Comparison of ENCODE assay signal across 24 cellular contexts in genomic region chr6:31386977-31387376, GRCh38. TPM values are rescaled to one million over a fixed set of nuclear protein-coding genes. Genes with fewer than 3 reads are reported as not detected.
DNase-seq lines count a peak whose midpoint lies in the region; ATAC-seq, FAIRE-seq and TF ChIP-seq lines count a peak whose summit lies in the region.
"Had no signal": no experiment of that assay in that cellular context is flagged by ENCODE, and none has a peak within 500 bp of the region (broad histone marks: within the 10 kb centered on the region; RNA-seq: fewer than 3 reads in every experiment).

No MANE protein-coding gene starts in this region.

- H4K20me1 ChIP-seq in GM12878 (ENCODE audit: control insufficient read depth, insufficient read depth): no peaks in the 10 kb centered on the region

- H3K4me2 ChIP-seq in GM12878 (ENCODE audit: control insufficient read depth, insufficient read depth): no peak overlapping the region
- H3K4me2 ChIP-seq: SK-N-SH had no signal

- FAIRE-seq in GM12878 (lab: Jason Lieb, UNC): no peak
- FAIRE-seq: A204.1, GM12892 had no signal

- RAD21 ChIA-PET in GM12878 (lab: Charles Lee; ENCODE audit: unreplicated experiment): interaction anchor here (1.0 kb wide), 1 partner anchor 192 kb away, joined by 3 read pairs; no protein-coding TSS in a partner anchor

- peak overlapping the region; percentile 51 for H3K4me3 Mint-ChIP-seq in nephron progenitor cell
- H3K4me3 Mint-ChIP-seq: CD4-positive, alpha-beta T cell had no signal

- POLR2A ChIA-PET in GM12878 (lab: Charles Lee): interaction anchor here (1.1 kb wide), 1 partner anchor 154 kb away, joined by 4 read pairs; no protein-coding TSS in a partner anchor

- CTCF ChIA-PET in GM12878 (lab: Yijun Ruan, JAX): interaction anchor here (1.0 to 1.5 kb wide), 3 partner anchors 24 to 258 kb away, joined by 3 read pairs; no protein-coding TSS in a partner anchor

- no peaks in the 10 kb centered on the region for H3K9me3 ChIP-seq in GM12878 (replicated peaks; ENCODE audit: control insufficient read depth, insufficient read depth, low read length)
- H3K9me3 ChIP-seq: Caco-2, HAP-1, SK-N-SH had no signal

- peak overlapping the region; percentile 82 for H3K27ac Mint-ChIP-seq in nephron progenitor cell
- H3K27ac Mint-ChIP-seq: CD4-positive, alpha-beta T cell had no signal

- WGBS in GM12878 (ENCODE audit: insufficient coverage, insufficient replicate concordance, low lambda C conversion rate, missing lambda C conversion rate): 40% methylated on average over 1 of the region's 1 CpG

- SMC1A ChIA-PET in GM12878 (lab: Charles Lee; ENCODE audit: uncharacterized antibody, unreplicated experiment): no interaction called here

- intact Hi-C loops in GM12878 (cut with micrococcal nuclease; ENCODE audit: unreplicated experiment): no loop called here

- no peak overlapping the region for H2AFZ ChIP-seq in GM12878 (ENCODE audit: control insufficient read depth, low read depth, low read length)

- H3K36me3 Mint-ChIP-seq in nephron progenitor cell (ENCODE audit: low read depth): no peaks in the 10 kb centered on the region

- H3K9me3 Mint-ChIP-seq in nephron progenitor cell: no peaks in the 10 kb centered on the region
- H3K9me3 Mint-ChIP-seq: CD4-positive, alpha-beta T cell had no signal

- H3K4me1 ChIP-seq in GM12878 (ENCODE audit: control insufficient read depth, insufficient read depth, low read length): no peaks in the 10 kb centered on the region
- H3K4me1 ChIP-seq: Caco-2, HAP-1 had no signal

- TF ChIP-seq POLR2A in GM12878 (IDR thresholded peaks at IDR 0.05; ENCODE audit: low read depth, low read length) (no peak), GM18505 (IDR thresholded peaks at IDR 0.05; ENCODE audit: borderline replicate concordance, extremely low read depth, insufficient read depth, insufficient read length) (no peak)

- peak; percentile 3 for DNase-seq in DMS53 treated with DMSO at 0.1 percent for 48 hours (lab: John Stamatoyannopoulos, UW; ENCODE audit: unreplicated experiment)
- DNase-seq in GM12878 (ENCODE audit: low read depth, low spot score): no peak
- DNase-seq in islet precursor cell: peak; percentile 70
- DNase-seq in nephron progenitor cell: peak; percentile 49
- DNase-seq in ACHN: no peak
- DNase-seq in activated CD8-positive, alpha-beta memory T cell treated with anti-CD3 and anti-CD28 coated beads, Interleukin-2, amount 50 U/mL, for 4 hours: no peak
- DNase-seq in mucosa of gallbladder (ENCODE audit: low spot score): no peak
- DNase-seq: CD4-positive, alpha-beta T cell; EL; KG1; MV-4-11; NCI-H1417; NCI-H187; NCI-H226; NCI-H524; NCI-H82; OCI-M1; SHP77 treated with DMSO at 0.1 percent for 48 hours; SK-N-SH had no signal

- no peak overlapping the region for H3K4me3 ChIP-seq in GM12878
- H3K4me3 ChIP-seq: HAP-1 had no signal

- no peaks in the 10 kb centered on the region for H3K79me2 ChIP-seq in GM12878 (ENCODE audit: control insufficient read depth, insufficient read depth, low read length)

- H3K4me1 Mint-ChIP-seq in nephron progenitor cell: peaks cover 32% of the 10 kb centered on the region

- H3K9ac ChIP-seq in GM12878 (ENCODE audit: control insufficient read depth, insufficient read depth, low read length): no peak overlapping the region
- H3K9ac ChIP-seq: SK-N-SH had no signal

- peaks cover 15% of the 10 kb centered on the region for H3K27me3 Mint-ChIP-seq in nephron progenitor cell (ENCODE audit: low read depth, poor library complexity)
- H3K27me3 Mint-ChIP-seq: CD4-positive, alpha-beta T cell had no signal

- TF ChIP-seq RAD21 in GM12878 (IDR thresholded peaks at IDR 0.05; ENCODE audit: insufficient read depth, low read depth, low read length): no peak

- BruUV-seq in GM12878 (replicated peaks; lab: Mats Ljungman, UMichigan): no TSS peak

- TF ChIP-seq EP300 in GM12878 (IDR thresholded peaks at IDR 0.05; ENCODE audit: borderline replicate concordance in 1 of 2, control insufficient read depth in 1 of 2, low read depth in 2 of 2, low read length in 2 of 2): no peak

- TF ChIP-seq CTCF in GM12878 (IDR thresholded peaks at IDR 0.05 in 2 of 3, conservative IDR thresholded peaks at IDR 0.05 in 1 of 3; ENCODE audit: control insufficient read depth in 2 of 3, extremely low read depth in 1 of 3, insufficient read depth in 1 of 3, low read depth in 3 of 3, low read length in 3 of 3) (no peak), nephron progenitor cell (IDR thresholded peaks at IDR 0.05) (no peak)

- no peaks in the 10 kb centered on the region for H3K27me3 ChIP-seq in GM12878 (replicated peaks in 1 of 2; ENCODE audit: control insufficient read depth in 2 of 2, insufficient read depth in 2 of 2, low read length in 1 of 2)

- no peaks in the 10 kb centered on the region for H3K36me3 ChIP-seq in GM12878 (ENCODE audit: control insufficient read depth in 2 of 2, insufficient read depth in 2 of 2, low read length in 1 of 2)
- H3K36me3 ChIP-seq: HAP-1 had no signal

- H3K27ac ChIP-seq in GM12878 (ENCODE audit: control insufficient read depth, insufficient read depth): no peak overlapping the region

- in situ Hi-C loops in GM12878 (cut with MboI) (no loop called here), ACHN (cut with HindIII; ENCODE audit: low pct_ligation_motif_present, low pct_unique_long_range_greater_than_20kb, low sequenced_read_pairs) (no loop called here)

- ATAC-seq in GM12878 (no peak), GM18505 (IDR thresholded peaks at IDR 0.05; ENCODE audit: unreplicated experiment) (no peak)

TF ChIP-seq in GM12878, 131 proteins besides CTCF, POLR2A, EP300 and RAD21 (continues in another document):
- TF ChIP-seq EED (IDR thresholded peaks at IDR 0.05; ENCODE audit: low read depth) (no peak), TAF1 (IDR thresholded peaks at IDR 0.05; ENCODE audit: borderline replicate concordance, low read depth, low read length) (no peak)

RNA-seq across cellular contexts. Expression of gene MICA, which starts 16.4 kb away (rescaled TPM):
- total RNA-seq in GM12878 (2013; cell fraction: nucleolus; rRNA removed): 4.9 and 6.3 TPM in 2 replicates
- total RNA-seq in GM12878 (2014; rRNA removed): 8.1 and 9.0 TPM in 2 replicates
- total RNA-seq in GM12878 (2014; rRNA removed; fragmentation: Illumina TruSeq; extraction: Trizol): 6.8 and 7.9 TPM in 2 replicates
- 7.1 and 7.6 TPM in 2 replicates for total RNA-seq in GM12878 (2021)
- polyA plus RNA-seq in GM12878 (2011; ENCODE audit: low read depth): 4.6 TPM
- polyA plus RNA-seq in GM12878 (2011; rRNA removed): 6.4 and 10.3 TPM in 2 replicates
- polyA plus RNA-seq in GM12878 (2011; cell fraction: cytosol; rRNA removed): 11.6 and 12.0 TPM in 2 replicates
- polyA plus RNA-seq in GM12878 (2011; cell fraction: nucleus; rRNA removed): 21.3 and 26.8 TPM in 2 replicates
- 5.4 and 7.9 TPM in 2 replicates for polyA plus RNA-seq in GM12878 (2012)
- 7.1 and 8.8 TPM in 2 replicates for polyA plus RNA-seq in GM12878 (2014; fragmentation: Illumina TruSeq; extraction: Trizol)
- 1 to 10 TPM; 5.0 to 5.6 TPM for polyA plus RNA-seq in GM12878 (2014; fragmentation: Nextera tagmentation; extraction: Ambion mirVana)
- polyA plus RNA-seq in GM12878 (2014; rRNA removed): 9.9 and 10.5 TPM in 2 replicates
- 1 to 10 TPM; 3.6 to 4.4 TPM for polyA plus RNA-seq in GM12878 (2016; fragmentation: Nextera tagmentation; extraction: Ambion mirVana)
- 8.0 and 10.0 TPM in 2 replicates for polyA minus RNA-seq in GM12878 (2011; rRNA and poly(A)+ RNA removed)
- 2.0 and 2.7 TPM in 2 replicates for polyA minus RNA-seq in GM12878 (2011; cell fraction: cytosol; rRNA and poly(A)+ RNA removed)
- polyA minus RNA-seq in GM12878 (2011; cell fraction: nucleus; rRNA and poly(A)+ RNA removed): 4.4 and 9.0 TPM in 2 replicates
- total RNA-seq in mucosa of gallbladder: 31.7 TPM

RNA-seq across cellular contexts. Expression of gene HLA-B, which starts 30.0 kb away (rescaled TPM):
- total RNA-seq in GM12878 (2013; cell fraction: nucleolus; rRNA removed): 2,210 and 2,286 TPM in 2 replicates
- 3,342 and 3,485 TPM in 2 replicates for total RNA-seq in GM12878 (2014; rRNA removed)
- 2,610 and 2,649 TPM in 2 replicates for total RNA-seq in GM12878 (2014; rRNA removed; fragmentation: Illumina TruSeq; extraction: Trizol)
- 3,333 and 3,502 TPM in 2 replicates for total RNA-seq in GM12878 (2021)
- polyA plus RNA-seq in GM12878 (2011; ENCODE audit: low read depth): 2,375 TPM
- 3,153 and 5,128 TPM in 2 replicates for polyA plus RNA-seq in GM12878 (2011; rRNA removed)
- 3,568 and 5,770 TPM in 2 replicates for polyA plus RNA-seq in GM12878 (2011; cell fraction: cytosol; rRNA removed)
- polyA plus RNA-seq in GM12878 (2011; cell fraction: nucleus; rRNA removed): 5,720 and 8,463 TPM in 2 replicates
- polyA plus RNA-seq in GM12878 (2012): 3,427 and 3,948 TPM in 2 replicates
- polyA plus RNA-seq in GM12878 (2014; fragmentation: Illumina TruSeq; extraction: Trizol): 1,989 and 2,110 TPM in 2 replicates
- polyA plus RNA-seq in GM12878 (2014; fragmentation: Nextera tagmentation; extraction: Ambion mirVana): 1,000 to 10,000 TPM in 1 of 2 experiments, 100 to 1,000 TPM in 1; 820 to 1,780 TPM
- polyA plus RNA-seq in GM12878 (2014; rRNA removed): 3,468 and 4,014 TPM in 2 replicates
- 1,000 to 10,000 TPM; 3,407 to 3,656 TPM for polyA plus RNA-seq in GM12878 (2016; fragmentation: Nextera tagmentation; extraction: Ambion mirVana)
- 1,902 and 3,270 TPM in 2 replicates for polyA minus RNA-seq in GM12878 (2011; rRNA and poly(A)+ RNA removed)
- polyA minus RNA-seq in GM12878 (2011; cell fraction: cytosol; rRNA and poly(A)+ RNA removed): 1,058 and 1,080 TPM in 2 replicates
- 1,332 and 1,398 TPM in 2 replicates for polyA minus RNA-seq in GM12878 (2011; cell fraction: nucleus; rRNA and poly(A)+ RNA removed)
- 1,432 TPM for total RNA-seq in mucosa of gallbladder

Comparison
In these comparisons a context has a peak if more than half of its experiments do, and no peak if none do; other contexts are left out.
1. DNase-seq: peak in DMS53 treated with DMSO at 0.1 percent for 48 hours (single experiment), islet precursor cell (single experiment) and nephron progenitor cell (single experiment); none in GM12878 (single experiment), ACHN (single experiment), activated CD8-positive, alpha-beta memory T cell treated with anti-CD3 and anti-CD28 coated beads, Interleukin-2, amount 50 U/mL, for 4 hours (single experiment) and mucosa of gallbladder (single experiment).